Comparison of ENCODE assay signal across 8 cellular contexts in genomic region chr14:22767323-22767589, GRCh38. TPM values are rescaled to one million over a fixed set of nuclear protein-coding genes. Genes with fewer than 3 reads are reported as not detected.
DNase-seq lines count a peak whose midpoint lies in the region; ATAC-seq and TF ChIP-seq lines count a peak whose summit lies in the region.

No MANE protein-coding gene starts in this region.

- whole genome bisulfite sequencing in SK-N-SH (ENCODE audit: low lambda C conversion rate): 2% methylated on average over 6 of the region's 6 CpGs
- 2% methylated on average over 6 of the region's 6 CpGs for WGBS in right cardiac atrium

- peak overlapping the region; percentile 81 for H3K4me2 ChIP-seq in SK-N-SH

- peak overlapping the region; percentile 95 for H3K4me3 Mint-ChIP-seq in stimulated activated memory B cell treated with anti-CD40 and anti-IgM and Interleukin-4, amounts not matched to agents 10 μg/mL and 1 μg/mL and 100 μg/mL, for 72 hours

- no peaks in the 10 kb centered on the region for H4K20me1 ChIP-seq in SK-N-SH (ENCODE audit: insufficient read depth)

- no peaks in the 10 kb centered on the region for H3K9me3 ChIP-seq in SK-N-SH
- H3K9me3 ChIP-seq in SK-N-MC (ENCODE audit: low read depth, low read length): no peaks in the 10 kb centered on the region
- H3K9me3 ChIP-seq in right cardiac atrium (ENCODE audit: control insufficient read depth, low read length): no peaks in the 10 kb centered on the region

- H3K9ac ChIP-seq in SK-N-SH (peak overlapping the region; percentile 74), SK-N-MC (ENCODE audit: insufficient read length) (peak overlapping the region; percentile 94)

- H3K9me3 Mint-ChIP-seq in stimulated activated memory B cell treated with anti-CD40 and anti-IgM and Interleukin-4, amounts not matched to agents 10 μg/mL and 1 μg/mL and 100 μg/mL, for 72 hours: no peaks in the 10 kb centered on the region

- H3F3A ChIP-seq in SK-N-SH (replicated peaks; ENCODE audit: insufficient read depth): no peaks in the 10 kb centered on the region

- H3K27ac ChIP-seq in SK-N-SH (ENCODE audit: low read depth in 2 of 2, low read length in 1 of 2) (peak overlapping the region; percentile 53 to 70; a peak in 3 of 4 replicates), SK-N-MC (no peak overlapping the region), right cardiac atrium (ENCODE audit: low read length) (peak overlapping the region; percentile 96)

- no peaks in the 10 kb centered on the region for H3K9me2 ChIP-seq in SK-N-SH

- no peaks in the 10 kb centered on the region for H3K27me3 Mint-ChIP-seq in stimulated activated memory B cell treated with anti-CD40 and anti-IgM and Interleukin-4, amounts not matched to agents 10 μg/mL and 1 μg/mL and 100 μg/mL, for 72 hours

- peak overlapping the region; percentile 96; the same call in 1 of the 2 replicates for H2AFZ ChIP-seq in SK-N-SH (ENCODE audit: low read depth)

- no peak for TF ChIP-seq CTCF in SK-N-SH (IDR thresholded peaks at IDR 0.05)

- DNase-seq in SK-N-SH (no peak), SK-N-MC (ENCODE audit: low read depth, low spot score) (no peak), right cardiac atrium (no peak), NCI-H1694 treated with DMSO at 0.1 percent for 48 hours (lab: John Stamatoyannopoulos, UW) (no peak), 8988T (no peak)

- peaks cover 35 to 38% of the 10 kb centered on the region in 2 experiments for H3K36me3 ChIP-seq in SK-N-SH (replicated peaks in 1 of 2; ENCODE audit: control insufficient read depth in 1 of 2, insufficient read depth in 2 of 2, low read length in 1 of 2)
- H3K36me3 ChIP-seq in SK-N-MC (ENCODE audit: insufficient read depth, low read length): peaks cover 39% of the 10 kb centered on the region

- ATAC-seq in SK-N-SH treated with all-trans-retinoic acid at 6 μM for 48 hours (no peak), right cardiac atrium (no peak), GM18909 (IDR thresholded peaks at IDR 0.05; ENCODE audit: poor library complexity, unreplicated experiment) (no peak)
- ATAC-seq in stimulated activated memory B cell treated with anti-CD40 and anti-IgM and Interleukin-4, amounts not matched to agents 10 μg/mL and 1 μg/mL and 100 μg/mL, for 72 hours: no peak

- POLR2A ChIA-PET in SK-N-SH (lab: Yijun Ruan, JAX): interaction anchor here (1.0 to 1.5 kb wide), 4 partner anchors 81 to 104 kb away, joined by 3 to 6 read pairs (median 4); partner anchors contain the start of gene LRP10

- intact Hi-C loops in right cardiac atrium (cut with DNase I): no loop called here

- peaks cover 50% of the 10 kb centered on the region for H3K36me3 Mint-ChIP-seq in stimulated activated memory B cell treated with anti-CD40 and anti-IgM and Interleukin-4, amounts not matched to agents 10 μg/mL and 1 μg/mL and 100 μg/mL, for 72 hours

- H3K4me1 ChIP-seq in SK-N-SH (ENCODE audit: control insufficient read depth in 1 of 2, insufficient read depth in 2 of 2, low read depth in 1 of 2, low read length in 1 of 2) (peaks cover 6 to 10% of the 10 kb centered on the region in 2 experiments; a peak in 2 of 4 replicates), right cardiac atrium (ENCODE audit: control insufficient read depth, insufficient read depth, low read length) (no peaks in the 10 kb centered on the region)

- peak overlapping the region; percentile 100 for H3K27ac Mint-ChIP-seq in stimulated activated memory B cell treated with anti-CD40 and anti-IgM and Interleukin-4, amounts not matched to agents 10 μg/mL and 1 μg/mL and 100 μg/mL, for 72 hours

- peaks cover 34% of the 10 kb centered on the region for H3K4me1 Mint-ChIP-seq in stimulated activated memory B cell treated with anti-CD40 and anti-IgM and Interleukin-4, amounts not matched to agents 10 μg/mL and 1 μg/mL and 100 μg/mL, for 72 hours

- CTCF ChIA-PET in SK-N-SH (lab: Yijun Ruan, JAX): interaction anchor here (1.1 to 3.2 kb wide), 6 partner anchors 18 to 211 kb away, joined by 3 to 16 read pairs (median 6); no protein-coding TSS in a partner anchor

- no peak for TF ChIP-seq RAD21 in SK-N-SH (IDR thresholded peaks at IDR 0.05; ENCODE audit: low read length)

- H3K79me2 ChIP-seq in SK-N-SH (ENCODE audit: insufficient read depth): peaks cover 28% of the 10 kb centered on the region

- H3K4me3 ChIP-seq in SK-N-SH (ENCODE audit: low read depth in 2 of 2, low read length in 1 of 2): peak overlapping the region; percentile 85 to 93
- peak overlapping the region; percentile 87 for H3K4me3 ChIP-seq in SK-N-MC
- peak overlapping the region; percentile 98 for H3K4me3 ChIP-seq in right cardiac atrium (ENCODE audit: low read length)

- TF ChIP-seq EP300 in SK-N-SH (IDR thresholded peaks at IDR 0.05; ENCODE audit: borderline replicate concordance in 1 of 2, low read depth in 1 of 2, low read length in 1 of 2): no peak

- H3K27me3 ChIP-seq in SK-N-SH (ENCODE audit: insufficient read depth) (no peaks in the 10 kb centered on the region), right cardiac atrium (ENCODE audit: control insufficient read depth, insufficient read depth) (no peaks in the 10 kb centered on the region)

TF ChIP-seq in SK-N-SH, 30 proteins besides CTCF, POLR2A, EP300 and RAD21 (continues in another document):
- TF ChIP-seq MAX (IDR thresholded peaks at IDR 0.05; ENCODE audit: low read depth) (no peak), USF2 (IDR thresholded peaks at IDR 0.05; ENCODE audit: borderline replicate concordance, low read depth, low read length) (no peak), PBX3 (IDR thresholded peaks at IDR 0.05) (no peak), SIN3A (IDR thresholded peaks at IDR 0.05; ENCODE audit: borderline replicate concordance, low read depth, low read length) (no peak), FOSL2 (IDR thresholded peaks at IDR 0.05; ENCODE audit: borderline replicate concordance, low read depth) (no peak)

TF ChIP-seq in SK-N-SH treated with all-trans-retinoic acid at 6 μM for 48 hours, 23 proteins besides CTCF, POLR2A, EP300 and RAD21 (continues in another document):
- TF ChIP-seq POU6F1 (CRISPR knock-in tag; IDR thresholded peaks at IDR 0.05; ENCODE audit: borderline replicate concordance, low read depth): no peak
- TF ChIP-seq GLIS3 (CRISPR knock-in tag; IDR thresholded peaks at IDR 0.05): no peak
- TF ChIP-seq ISL1 (CRISPR knock-in tag; IDR thresholded peaks at IDR 0.05): no peak
- TF ChIP-seq SNAI2 (CRISPR knock-in tag; IDR thresholded peaks at IDR 0.05): no peak
- TF ChIP-seq OSR1 (CRISPR knock-in tag; IDR thresholded peaks at IDR 0.05): no peak
- no peak for TF ChIP-seq BACH2 (CRISPR knock-in tag; IDR thresholded peaks at IDR 0.05; ENCODE audit: borderline replicate concordance)
- no peak for TF ChIP-seq CSRNP3 (CRISPR knock-in tag; IDR thresholded peaks at IDR 0.05)
- TF ChIP-seq ZFP3 (CRISPR knock-in tag; IDR thresholded peaks at IDR 0.05): no peak
- TF ChIP-seq ZNF70 (CRISPR knock-in tag; IDR thresholded peaks at IDR 0.05): no peak
- TF ChIP-seq ZNF8 (CRISPR knock-in tag; IDR thresholded peaks at IDR 0.05): no peak
- no peak for TF ChIP-seq CSDC2 (CRISPR knock-in tag; IDR thresholded peaks at IDR 0.05)
- no peak for TF ChIP-seq ZFP30 (CRISPR knock-in tag; IDR thresholded peaks at IDR 0.05)

RNA-seq across cellular contexts. Expression of gene OXA1L, which starts 0.8 kb away (rescaled TPM):
- 119 and 133 TPM in 2 replicates for polyA plus RNA-seq in SK-N-SH (2012; rRNA removed)
- 82.3 and 93.3 TPM in 2 replicates for polyA plus RNA-seq in SK-N-SH (2012; cell fraction: cytosol; rRNA removed)
- 155 and 283 TPM in 2 replicates for polyA plus RNA-seq in SK-N-SH (2012; cell fraction: nucleus; rRNA removed)
- 100 to 1,000 TPM in 3 of 4 donors, 10 to 100 TPM in 1; 92.6 to 123 (median 114) TPM for total RNA-seq in right cardiac atrium
- polyA plus RNA-seq in right cardiac atrium: 134 TPM

RNA-seq across cellular contexts. Expression of gene SLC7A7, which starts 48.0 kb away (rescaled TPM):
- polyA plus RNA-seq in SK-N-SH (2012; rRNA removed): 0.19 and 0.30 TPM in 2 replicates
- 0.08 and 0.30 TPM in 2 replicates for polyA plus RNA-seq in SK-N-SH (2012; cell fraction: cytosol; rRNA removed)
- polyA plus RNA-seq in SK-N-SH (2012; cell fraction: nucleus; rRNA removed): 0.48 and 1.1 TPM in 2 replicates
- total RNA-seq in right cardiac atrium: 10 to 100 TPM in 1 of 4 donors, 1 to 10 TPM in 3; 5.7 to 13.6 (median 7.5) TPM
- polyA plus RNA-seq in right cardiac atrium: 3.1 TPM
